In the genomic region with DNA sequence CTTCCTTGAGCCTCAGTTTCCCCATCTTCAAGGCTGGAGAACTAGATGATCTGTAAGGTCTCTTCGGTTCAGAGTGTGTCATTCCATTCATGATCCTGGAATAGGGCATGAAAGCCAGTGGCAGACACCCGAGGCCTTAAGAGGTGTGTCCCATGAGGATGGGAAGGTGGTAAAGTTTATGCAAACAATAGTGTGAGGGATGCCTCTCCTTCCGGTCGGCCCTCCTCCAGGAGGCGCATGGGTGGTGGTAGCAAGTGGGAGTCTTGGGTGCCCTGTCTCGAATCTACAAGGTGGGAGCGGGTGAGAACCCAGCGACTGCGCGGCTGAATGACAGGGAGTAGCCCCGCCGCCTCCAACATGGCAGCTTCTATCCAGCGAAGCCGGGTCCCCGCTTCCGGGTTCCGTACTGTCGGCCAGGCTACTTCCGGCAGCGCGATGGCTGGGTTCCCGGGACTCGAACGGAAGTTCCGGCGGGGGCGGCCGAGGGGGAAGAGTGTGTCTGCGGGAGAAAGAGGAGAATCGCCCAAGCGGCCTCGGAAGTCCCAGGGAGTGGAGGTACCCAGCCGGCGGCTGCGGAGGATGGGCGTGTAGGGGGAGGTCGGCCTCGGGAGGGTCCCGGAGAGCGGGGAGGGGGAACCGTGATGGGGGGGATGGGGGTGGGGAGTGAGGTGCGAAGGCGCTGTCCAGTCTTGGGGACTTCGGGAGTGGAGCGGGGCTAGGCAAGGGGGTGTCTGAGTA, we compare ENCODE assay signal across 8 cellular contexts. TPM values are rescaled to one million over a fixed set of nuclear protein-coding genes. Genes with fewer than 3 reads are reported as not detected.
DNase-seq lines count a peak whose midpoint lies in the region; ATAC-seq and TF ChIP-seq lines count a peak whose summit lies in the region.

Gene LYPLA2, plus strand, starts transcription at position 450 of the 738 bp plus-strand sequence. CDS start 1,538 bp downstream, outside the sequence.

- peak within 1 kb of the TSS; percentile 53 to 81 (median 75) for H3K27ac ChIP-seq in adrenal gland
- H3K27ac ChIP-seq in heart left ventricle = peak within 1 kb of the TSS; percentile 26 to 87 (median 71)

- H3K27me3 Mint-ChIP-seq in HFFc6 (ENCODE audit: insufficient read depth) (peaks cover 14% of the 10 kb centered on the region; the same call in 1 of the 2 replicates), type B pancreatic cell (no peaks in the 10 kb centered on the region)

- intact Hi-C loops in T-helper 1 cell treated with Interleukin-12 subunit alpha and Interleukin-12 subunit beta and Interleukin-4 antibody, amounts not matched to agents 30 ng/mL and 1 ng/mL, for 36 hours (cut with micrococcal nuclease) = loop anchor here (1.0 to 2.0 kb wide), 4 partner anchors 9 to 189 kb away; partner anchors contain the start of genes GALE, PITHD1 and SRSF10
- intact Hi-C loops in adrenal gland (cut with DNase I) = no loop called here
- intact Hi-C loops in heart left ventricle (cut with DNase I) = no loop called here
- intact Hi-C loops in posterior vena cava (cut with DNase I) = no loop called here

- H3K9me3 ChIP-seq in adrenal gland (replicated peaks in 1 of 3) (no peaks in the 10 kb centered on the region), heart left ventricle (no peaks in the 10 kb centered on the region)

- peak; percentile 85 to 96 (median 90) for ATAC-seq in heart left ventricle

- peak within 1 kb of the TSS in 3 of 4 donors; percentile 60 to 92 (median 70) for H3K4me3 ChIP-seq in adrenal gland
- peak within 1 kb of the TSS; percentile 48 to 91 (median 78) for H3K4me3 ChIP-seq in heart left ventricle

- H3K27me3 ChIP-seq in adrenal gland = no peaks in the 10 kb centered on the region
- H3K27me3 ChIP-seq in heart left ventricle = no peaks in the 10 kb centered on the region

- H3K4me1 ChIP-seq in adrenal gland (replicated peaks in 1 of 2) = peaks cover 17 to 21% of the 10 kb centered on the region in 2 donors
- H3K4me1 ChIP-seq in heart left ventricle = peaks cover 4 to 40% (median 27%) of the 10 kb centered on the region in 12 donors

- peak within 1 kb of the TSS; percentile 99 for H3K4me3 Mint-ChIP-seq in HFFc6
- peak within 1 kb of the TSS; percentile 99 for H3K4me3 Mint-ChIP-seq in type B pancreatic cell

- WGBS in adrenal gland, 4 donors = 1 to 2% (median 2%) methylated on average over 36 to 45 of the region's 45 CpGs
- WGBS in heart left ventricle, 4 donors = 1 to 2% (median 1%) methylated on average over 20 to 45 of the region's 45 CpGs

- H3K4me1 Mint-ChIP-seq in HFFc6 (ENCODE audit: low read depth) (peaks cover 34% of the 10 kb centered on the region), type B pancreatic cell (ENCODE audit: unreplicated experiment) (peaks cover 6% of the 10 kb centered on the region)

- peak; percentile 79 for DNase-seq in GM04504 (ENCODE audit: low read depth)
- DNase-seq in HFFc6 = peak; percentile 85
- DNase-seq in NCI-H1105 treated with DMSO at 0.1 percent for 48 hours (lab: John Stamatoyannopoulos, UW) = peak; percentile 90
- DNase-seq in adrenal gland = peak; percentile 91 to 97 (median 95)
- DNase-seq in heart left ventricle = peak; percentile 95 to 97 (median 96)
- DNase-seq in posterior vena cava (ENCODE audit: low spot score) = peak; percentile 98
- peak; percentile 93 for DNase-seq in type B pancreatic cell (ENCODE audit: extremely low spot score, unreplicated experiment)

- H3K36me3 ChIP-seq in adrenal gland (replicated peaks in 1 of 2) (peaks cover 0 to 50% of the 10 kb centered on the region in 2 donors), heart left ventricle (peaks cover 0 to 60% (median 42%) of the 10 kb centered on the region in 9 donors)

- TF ChIP-seq CTCF in HFFc6 (IDR thresholded peaks at IDR 0.05) (peak; percentile 26; the same call in 1 of the 2 replicates), adrenal gland (IDR thresholded peaks at IDR 0.05) (no peak), heart left ventricle (IDR thresholded peaks at IDR 0.05) (peak in 1 of 12 donors; percentile 3), type B pancreatic cell (conservative IDR thresholded peaks at IDR 0.05) (no peak)

- H3K36me3 Mint-ChIP-seq in HFFc6 (ENCODE audit: low read depth) = peaks cover 23% of the 10 kb centered on the region
- peaks cover 16% of the 10 kb centered on the region for H3K36me3 Mint-ChIP-seq in type B pancreatic cell

- H3K9me3 Mint-ChIP-seq in HFFc6 = no peaks in the 10 kb centered on the region
- no peaks in the 10 kb centered on the region for H3K9me3 Mint-ChIP-seq in type B pancreatic cell

- H3K27ac Mint-ChIP-seq in HFFc6 (peak within 1 kb of the TSS; percentile 87), type B pancreatic cell (peak within 1 kb of the TSS; percentile 94)

- peak in 1 of 2 donors; percentile 63 for TF ChIP-seq POLR2A in adrenal gland (IDR thresholded peaks at IDR 0.05)
- TF ChIP-seq POLR2A in heart left ventricle (IDR thresholded peaks at IDR 0.05) = peak in 1 of 2 donors; percentile 35

RNA-seq across cellular contexts. Expression of gene LYPLA2, which starts in this region (rescaled TPM):
- total RNA-seq in HFFc6 (2021; fragmentation: NEBNext Ultra II Directional; extraction: Animal tissue kit (Norgen Biotek cat#: 25700)) = 10 to 100 TPM; 55.7 to 65.0 (median 59.8) TPM
- 89.3 and 97.6 TPM in 2 replicates for total RNA-seq in T-helper 1 cell treated with Interleukin-12 subunit alpha and Interleukin-12 subunit beta and Interleukin-4 antibody, amounts not matched to agents 30 ng/mL and 1 ng/mL, for 36 hours
- total RNA-seq in adrenal gland (10 to 100 TPM; 44.0 to 74.4 (median 51.6) TPM), heart left ventricle (10 to 100 TPM; 23.5 to 53.6 (median 29.5) TPM), posterior vena cava (10 to 100 TPM; 21.1 to 21.8 TPM), type B pancreatic cell (ENCODE audit: low replicate concordance) (83.6 and 113 TPM in 2 replicates)
- polyA plus RNA-seq in adrenal gland (10 to 100 TPM; 26.0 to 55.1 (median 48.5) TPM), heart left ventricle (10 to 100 TPM; 22.2 to 63.3 TPM)

Comparison
In these comparisons a context has a peak if more than half of its experiments do, and no peak if none do; other contexts are left out.
1. Peak in every context shown above with its lines: DNase-seq, ATAC-seq, H3K4me3 ChIP-seq and H3K27ac ChIP-seq.